8 cellular contexts compared by ENCODE assay signal in the genomic region with DNA sequence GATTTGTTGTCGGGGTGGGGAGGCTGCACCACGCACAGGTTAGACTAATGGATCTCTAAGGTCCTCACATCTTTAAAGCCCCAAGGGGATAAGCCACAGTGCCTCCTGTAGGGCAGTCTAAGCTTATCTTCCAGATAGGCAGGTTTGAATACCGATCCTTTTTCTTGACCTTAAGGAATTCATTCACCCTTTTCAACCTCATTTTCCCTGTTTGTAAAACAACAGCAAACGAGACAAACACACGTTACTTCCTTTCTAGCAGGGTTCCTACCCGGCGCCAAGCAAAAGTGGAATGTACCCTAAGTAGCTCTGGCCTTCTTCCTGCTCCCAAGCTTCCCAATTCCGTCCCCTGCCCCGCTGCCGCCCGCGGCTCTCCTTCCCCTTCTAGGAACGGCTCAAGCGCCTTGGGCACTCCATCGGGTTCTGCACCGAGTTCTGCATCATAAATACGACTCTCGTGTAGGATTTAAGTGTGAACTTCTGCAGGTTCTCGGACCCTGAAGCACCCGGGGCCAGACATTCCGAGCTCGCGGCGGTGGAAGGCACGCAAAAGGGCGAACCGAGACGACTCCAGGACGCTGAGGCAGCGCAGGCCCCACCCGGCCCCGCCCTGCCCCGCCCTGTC. TPM values are rescaled to one million over a fixed set of nuclear protein-coding genes. Genes with fewer than 3 reads are reported as not detected.
A peak's percentile ranks its signal among the peaks of the same experiment; 100 is the strongest.
DNase-seq lines count a peak whose midpoint lies in the region; ATAC-seq, FAIRE-seq and TF ChIP-seq lines count a peak whose summit lies in the region.

No MANE protein-coding gene starts in this region.

- H3K4me1 Mint-ChIP-seq in Calu3 (ENCODE audit: low read depth, unreplicated experiment): peaks cover 28% of the 10 kb centered on the region
- H3K4me1 Mint-ChIP-seq in effector memory CD8-positive, alpha-beta T cell (ENCODE audit: low read depth in 2 of 2): peaks cover 15 to 18% of the 10 kb centered on the region in 2 donors

- no peaks in the 10 kb centered on the region for H3K9me3 Mint-ChIP-seq in Calu3 (ENCODE audit: low read depth, unreplicated experiment)
- H3K9me3 Mint-ChIP-seq in effector memory CD8-positive, alpha-beta T cell: no peaks in the 10 kb centered on the region

- H2BK15ac ChIP-seq in mesendoderm (replicated peaks; ENCODE audit: low read depth): no peak overlapping the region

- H3K27me3 Mint-ChIP-seq in Calu3 (ENCODE audit: unreplicated experiment): no peaks in the 10 kb centered on the region
- no peaks in the 10 kb centered on the region for H3K27me3 Mint-ChIP-seq in effector memory CD8-positive, alpha-beta T cell

- peak overlapping the region; percentile 85 for H3K56ac ChIP-seq in mesendoderm (ENCODE audit: low read length)

- intact Hi-C loops in Calu3 (cut with micrococcal nuclease; ENCODE audit: unreplicated experiment): loop anchor here (5.0 kb wide), 1 partner anchor 121 kb away; no protein-coding TSS in a partner anchor

- peak overlapping the region; percentile 84 for H3K27ac Mint-ChIP-seq in Calu3 (ENCODE audit: unreplicated experiment)
- H3K27ac Mint-ChIP-seq in effector memory CD8-positive, alpha-beta T cell: peak overlapping the region; percentile 27 to 41

- H3K4ac ChIP-seq in mesendoderm (ENCODE audit: low read depth, low read length): peak overlapping the region; percentile 74

- peak; percentile 42 for DNase-seq in Calu3
- DNase-seq in effector memory CD8-positive, alpha-beta T cell: no peak
- peak; percentile 89 for DNase-seq in mesendoderm
- DNase-seq in urothelium cell line (ENCODE audit: low spot score): peak; percentile 58
- DNase-seq in GM19239 (ENCODE audit: insufficient read length, low spot score): no peak

- H3K9me2 ChIP-seq in Loucy (replicated peaks; ENCODE audit: low read depth, low read length) (no peaks in the 10 kb centered on the region), SU-DHL-6 (replicated peaks; ENCODE audit: insufficient read depth, low read length) (no peaks in the 10 kb centered on the region)

- H3K27me3 ChIP-seq in Loucy (ENCODE audit: insufficient read depth, low read length, poor library complexity, severe bottlenecking): no peaks in the 10 kb centered on the region
- H3K27me3 ChIP-seq in SU-DHL-6 (ENCODE audit: low read length): no peaks in the 10 kb centered on the region
- no peaks in the 10 kb centered on the region for H3K27me3 ChIP-seq in mesendoderm (ENCODE audit: insufficient read depth, low read length, poor library complexity)

- peaks cover 3% of the 10 kb centered on the region; the same call in 1 of the 2 replicates for H3F3A ChIP-seq in Loucy (ENCODE audit: low read depth)
- peaks cover 22% of the 10 kb centered on the region for H3F3A ChIP-seq in SU-DHL-6 (ENCODE audit: insufficient read depth)

- H3K18ac ChIP-seq in mesendoderm (ENCODE audit: low read length): peak overlapping the region; percentile 88

- no peak for FAIRE-seq in urothelium cell line (lab: Jason Lieb, UNC)
- FAIRE-seq in GM19239 (lab: Jason Lieb, UNC): no peak

- H3K79me1 ChIP-seq in mesendoderm (ENCODE audit: low read length): peaks cover 20% of the 10 kb centered on the region

- TSS peak; percentile 67 for BruUV-seq in Calu3 (replicated peaks; lab: Mats Ljungman, UMichigan)

- H2AK5ac ChIP-seq in mesendoderm (ENCODE audit: low read length): peak overlapping the region; percentile 54

- CTCF ChIA-PET in Calu3 (lab: Charles Lee): interaction anchor here (0.6 to 1.9 kb wide), 10 partner anchors 10 to 913 kb away, joined by 3 to 14 read pairs (median 7); partner anchors contain the start of genes C1orf210 and ELOVL1

- H3K4me2 ChIP-seq in Loucy (ENCODE audit: low read depth, low read length, poor library complexity, severe bottlenecking): peak overlapping the region; percentile 74
- H3K4me2 ChIP-seq in SU-DHL-6 (ENCODE audit: low read depth, low read length, poor library complexity, severe bottlenecking): peak overlapping the region; percentile 95
- peak overlapping the region; percentile 10 for H3K4me2 ChIP-seq in mesendoderm (ENCODE audit: low read length)

- peak overlapping the region; percentile 81 for H3K4me3 Mint-ChIP-seq in Calu3 (ENCODE audit: low read depth, unreplicated experiment)
- H3K4me3 Mint-ChIP-seq in effector memory CD8-positive, alpha-beta T cell: peak overlapping the region; percentile 76 to 88

- H4K8ac ChIP-seq in mesendoderm (ENCODE audit: low read depth, low read length): peak overlapping the region; percentile 7

- H3K9me3 ChIP-seq in Loucy (ENCODE audit: insufficient read depth, low read depth, low read length) (no peaks in the 10 kb centered on the region), SU-DHL-6 (ENCODE audit: insufficient read depth, low read length) (no peaks in the 10 kb centered on the region)

- H3K4me3 ChIP-seq in Loucy (ENCODE audit: low read length, poor library complexity, severe bottlenecking) (peak overlapping the region; percentile 95), SU-DHL-6 (ENCODE audit: insufficient read depth, low read length, poor library complexity, severe bottlenecking) (peak overlapping the region; percentile 95), mesendoderm (ENCODE audit: low read length) (peak overlapping the region; percentile 42)

- peak overlapping the region; percentile 63 for H3K27ac ChIP-seq in SU-DHL-6 (ENCODE audit: low read depth, low read length)
- H3K27ac ChIP-seq in mesendoderm (ENCODE audit: low read depth, low read length): peak overlapping the region; percentile 80

- WGBS in mesendoderm (ENCODE audit: extremely low coverage, insufficient coverage, low lambda C conversion rate): no CpG with 5 or more reads among the region's 33 CpGs

- H2BK120ac ChIP-seq in mesendoderm (ENCODE audit: low read depth, low read length): no peak overlapping the region

- H3K36me3 ChIP-seq in Loucy (ENCODE audit: insufficient read depth, low read length) (peaks cover 33% of the 10 kb centered on the region), SU-DHL-6 (ENCODE audit: low read length) (peaks cover 8% of the 10 kb centered on the region; the same call in 1 of the 2 replicates), mesendoderm (ENCODE audit: control insufficient read depth, insufficient read depth, low read length) (peaks cover 18% of the 10 kb centered on the region)

- peak overlapping the region; percentile 26 for H2BK5ac ChIP-seq in mesendoderm (ENCODE audit: low read length)

- ATAC-seq in GM19372 (IDR thresholded peaks at IDR 0.05; ENCODE audit: low read depth, unreplicated experiment): peak; percentile 15
- ATAC-seq in effector memory CD8-positive, alpha-beta T cell (replicated peaks): peak; percentile 23

- H2AFZ ChIP-seq in Loucy (ENCODE audit: low read length) (peak overlapping the region; percentile 97), SU-DHL-6 (ENCODE audit: low read depth, low read length, severe bottlenecking) (peak overlapping the region; percentile 92)

- peak overlapping the region; percentile 7 for H3K23ac ChIP-seq in mesendoderm (ENCODE audit: low read length)

- TF ChIP-seq CTCF in Calu3 (IDR thresholded peaks at IDR 0.05; ENCODE audit: unreplicated experiment): peak; percentile 56
- peak; percentile 66 for TF ChIP-seq CTCF in Loucy (conservative IDR thresholded peaks at IDR 0.05; ENCODE audit: low read length)
- TF ChIP-seq CTCF in SU-DHL-6 (IDR thresholded peaks at IDR 0.05; ENCODE audit: insufficient read depth, low read length, poor library complexity, severe bottlenecking): no peak

- H3K9ac ChIP-seq in Loucy (ENCODE audit: low read depth, low read length, poor library complexity, severe bottlenecking) (peak overlapping the region; percentile 97), SU-DHL-6 (ENCODE audit: low read length) (peak overlapping the region; percentile 95), mesendoderm (ENCODE audit: low read length) (peak overlapping the region; percentile 74)

- H3K36me3 Mint-ChIP-seq in Calu3 (ENCODE audit: insufficient read depth, unreplicated experiment): peaks cover 53% of the 10 kb centered on the region
- peaks cover 8% of the 10 kb centered on the region for H3K36me3 Mint-ChIP-seq in effector memory CD8-positive, alpha-beta T cell (ENCODE audit: insufficient read depth)

- H4K20me1 ChIP-seq in Loucy (ENCODE audit: insufficient read depth, low read length, poor library complexity, severe bottlenecking) (peaks cover 18% of the 10 kb centered on the region), SU-DHL-6 (ENCODE audit: low read depth, low read length) (no peaks in the 10 kb centered on the region)

- H3K79me2 ChIP-seq in Loucy (ENCODE audit: insufficient read depth, low read length) (peaks cover 37% of the 10 kb centered on the region), SU-DHL-6 (ENCODE audit: insufficient read depth, low read length) (peaks cover 19% of the 10 kb centered on the region), mesendoderm (ENCODE audit: control insufficient read depth, insufficient read depth, low read length) (peaks cover 26% of the 10 kb centered on the region)

- no peak overlapping the region for H4K5ac ChIP-seq in mesendoderm (ENCODE audit: low read length)

- H3K4me1 ChIP-seq in Loucy (ENCODE audit: insufficient read depth, low read length, poor library complexity, severe bottlenecking) (peaks cover 29% of the 10 kb centered on the region), mesendoderm (ENCODE audit: control insufficient read depth, low read depth, low read length) (peaks cover 13% of the 10 kb centered on the region)

RNA-seq across cellular contexts. Expression of gene CDC20, which starts 0.5 kb away (rescaled TPM):
- total RNA-seq in Calu3 (2022): 128 and 134 TPM in 2 replicates
- polyA plus RNA-seq in mesendoderm (2013, experiment 1 of 2): 156 TPM
- 154 TPM for polyA plus RNA-seq in mesendoderm (2013, experiment 2 of 2)

RNA-seq across cellular contexts. Expression of gene ELOVL1, which starts 9.6 kb away (rescaled TPM):
- 107 and 117 TPM in 2 replicates for total RNA-seq in Calu3 (2022)
- polyA plus RNA-seq in mesendoderm (2013, experiment 1 of 2): 37.0 TPM
- 37.2 TPM for polyA plus RNA-seq in mesendoderm (2013, experiment 2 of 2)

RNA-seq across cellular contexts. Expression of gene MPL, which starts 20.6 kb away (rescaled TPM):
- total RNA-seq in Calu3 (2022): 0.52 and 0.73 TPM in 2 replicates
- polyA plus RNA-seq in mesendoderm (2013, experiment 1 of 2): 0.07 TPM
- 0.07 TPM for polyA plus RNA-seq in mesendoderm (2013, experiment 2 of 2)

RNA-seq across cellular contexts. Expression of gene MED8, which starts 31.4 kb away (rescaled TPM):
- 31.1 and 32.8 TPM in 2 replicates for total RNA-seq in Calu3 (2022)
- polyA plus RNA-seq in mesendoderm (2013, experiment 1 of 2): 19.4 TPM
- 18.7 TPM for polyA plus RNA-seq in mesendoderm (2013, experiment 2 of 2)

RNA-seq across cellular contexts. Expression of gene SZT2, which starts 31.5 kb away (rescaled TPM):
- 77.3 and 78.7 TPM in 2 replicates for total RNA-seq in Calu3 (2022)
- 3.5 TPM for polyA plus RNA-seq in mesendoderm (2013, experiment 1 of 2)
- polyA plus RNA-seq in mesendoderm (2013, experiment 2 of 2): 3.4 TPM

Comparison
In these comparisons a context has a peak if more than half of its experiments do, and no peak if none do; other contexts are left out.
1. DNase-seq: peak in Calu3 (single experiment), mesendoderm (single experiment) and urothelium cell line (single experiment); none in effector memory CD8-positive, alpha-beta T cell (0 of 3) and GM19239 (single experiment).
2. H3K4me2 ChIP-seq: peak in every context shown above with its lines; median percentile 95 in SU-DHL-6; 74 in Loucy; 10 in mesendoderm.
3. H3K4me3 ChIP-seq: peak in every context shown above with its lines; median percentile 95 in Loucy; 95 in SU-DHL-6; 42 in mesendoderm.
4. Peak in every context shown above with its lines, with median percentiles within 50 percentile points of each other: H3K9ac ChIP-seq.